Comparison of ENCODE assay signal across 9 cellular contexts in the genomic region with DNA sequence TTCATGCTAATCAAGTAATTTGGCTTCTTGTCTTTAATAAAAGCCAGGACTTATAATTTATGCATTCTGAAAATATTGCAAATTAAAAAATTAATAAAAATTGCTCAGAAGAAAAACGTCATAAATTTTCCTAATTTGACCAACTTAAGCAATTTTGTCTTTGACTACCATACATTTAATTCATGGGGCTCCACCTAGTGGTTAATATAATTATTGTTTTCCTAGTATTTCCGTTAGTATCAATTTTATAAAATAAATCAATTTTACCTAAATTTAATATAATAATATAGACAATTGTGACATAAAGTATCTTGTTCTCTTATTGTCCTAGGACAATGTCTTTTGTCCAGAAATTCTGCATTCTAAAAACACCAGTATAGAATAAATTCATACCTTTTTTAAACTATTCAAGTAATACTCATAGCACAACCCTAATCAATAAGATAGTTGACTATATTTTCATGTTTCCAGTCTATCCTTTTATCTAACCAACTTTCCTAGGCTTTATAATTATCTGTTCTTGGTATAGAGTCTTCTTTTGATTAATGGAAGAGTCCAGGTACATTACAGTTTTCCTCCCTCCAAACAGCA.
DNase-seq lines count a peak whose midpoint lies in the region; ATAC-seq and TF ChIP-seq lines count a peak whose summit lies in the region.
"Had no signal": no experiment of that assay in that cellular context is flagged by ENCODE, and none has a peak within 500 bp of the region (broad histone marks: within the 10 kb centered on the region; RNA-seq: fewer than 3 reads in every experiment).

No MANE protein-coding gene starts in this region.

- DNase-seq in GM06990 (ENCODE audit: extremely low read depth, insufficient read length) (peak; percentile 1), NCI-H1105 (lab: John Stamatoyannopoulos, UW) (peak; percentile 29), neural progenitor cell (ENCODE audit: low spot score) (peak; percentile 31), anterior cingulate cortex (lab: John Stamatoyannopoulos, UW) (no peak), aorta (no peak)
- no peak for DNase-seq in stimulated activated naive B cell treated with anti-CD40 and anti-IgM and Interleukin-4, amounts not matched to agents 10 μg/mL and 1 μg/mL and 100 μg/mL, for 72 hours
- DNase-seq: effector CD8-positive, alpha-beta T cell had no signal

- intact Hi-C loops in aorta (cut with DNase I): loop anchor here (5.0 kb wide), 1 partner anchor 585 kb away; no protein-coding TSS in a partner anchor

- no peak overlapping the region for H3K9ac ChIP-seq in neural progenitor cell

- H3K27ac Mint-ChIP-seq in brain (no peak overlapping the region), neural progenitor cell (no peak overlapping the region)
- no peak overlapping the region for H3K27ac Mint-ChIP-seq in stimulated activated naive B cell treated with anti-CD40 and anti-IgM and Interleukin-4, amounts not matched to agents 10 μg/mL and 1 μg/mL and 100 μg/mL, for 72 hours

- H3K36me3 Mint-ChIP-seq in brain: no peaks in the 10 kb centered on the region
- H3K36me3 Mint-ChIP-seq in neural progenitor cell: no peaks in the 10 kb centered on the region
- H3K36me3 Mint-ChIP-seq in stimulated activated naive B cell treated with anti-CD40 and anti-IgM and Interleukin-4, amounts not matched to agents 10 μg/mL and 1 μg/mL and 100 μg/mL, for 72 hours: no peaks in the 10 kb centered on the region

- H3K4me1 Mint-ChIP-seq in brain (no peaks in the 10 kb centered on the region), neural progenitor cell (no peaks in the 10 kb centered on the region)
- H3K4me1 Mint-ChIP-seq in stimulated activated naive B cell treated with anti-CD40 and anti-IgM and Interleukin-4, amounts not matched to agents 10 μg/mL and 1 μg/mL and 100 μg/mL, for 72 hours: no peaks in the 10 kb centered on the region

- H3K9me3 ChIP-seq in neural progenitor cell (ENCODE audit: low read depth) (no peaks in the 10 kb centered on the region), aorta (ENCODE audit: control insufficient read depth, low read length) (no peaks in the 10 kb centered on the region)

- H4K20me1 ChIP-seq in neural progenitor cell (ENCODE audit: low read depth): no peaks in the 10 kb centered on the region

- H3K36me3 ChIP-seq in GM06990 (ENCODE audit: control insufficient read depth, insufficient read depth, low read length) (no peaks in the 10 kb centered on the region), neural progenitor cell (no peaks in the 10 kb centered on the region), aorta (ENCODE audit: control insufficient read depth in 1 of 2, insufficient read depth in 2 of 2, low read length in 1 of 2) (no peaks in the 10 kb centered on the region)

- no peak overlapping the region for H3K4me3 ChIP-seq in GM06990 (replicated peaks; ENCODE audit: low read depth, low read length)
- no peak overlapping the region for H3K4me3 ChIP-seq in neural progenitor cell
- H3K4me3 ChIP-seq in aorta (ENCODE audit: low read length in 2 of 2): no peak overlapping the region

- 0 to 4% methylated on average over 2 of the region's 2 CpGs for WGBS in aorta, 2 donors

- H3K4me3 Mint-ChIP-seq in brain (no peak overlapping the region), neural progenitor cell (no peak overlapping the region)
- H3K4me3 Mint-ChIP-seq in stimulated activated naive B cell treated with anti-CD40 and anti-IgM and Interleukin-4, amounts not matched to agents 10 μg/mL and 1 μg/mL and 100 μg/mL, for 72 hours: no peak overlapping the region

- H2AFZ ChIP-seq in neural progenitor cell (replicated peaks): no peak overlapping the region

- no peaks in the 10 kb centered on the region for H3K79me2 ChIP-seq in neural progenitor cell (ENCODE audit: low read depth)

- H3K27me3 ChIP-seq in GM06990 (replicated peaks; ENCODE audit: control insufficient read depth, insufficient read depth, low read length): no peaks in the 10 kb centered on the region
- peaks cover 3% of the 10 kb centered on the region for H3K27me3 ChIP-seq in neural progenitor cell
- no peaks in the 10 kb centered on the region for H3K27me3 ChIP-seq in aorta (ENCODE audit: control insufficient read depth in 1 of 2, insufficient read depth in 2 of 2, low read length in 1 of 2)

- H3K4me2 ChIP-seq in neural progenitor cell: no peak overlapping the region

- peaks cover 4% of the 10 kb centered on the region for H3K27me3 Mint-ChIP-seq in brain
- H3K27me3 Mint-ChIP-seq in neural progenitor cell (ENCODE audit: insufficient read depth, low read depth): no peaks in the 10 kb centered on the region
- no peaks in the 10 kb centered on the region for H3K27me3 Mint-ChIP-seq in stimulated activated naive B cell treated with anti-CD40 and anti-IgM and Interleukin-4, amounts not matched to agents 10 μg/mL and 1 μg/mL and 100 μg/mL, for 72 hours

- H3K9me3 Mint-ChIP-seq in brain (peaks cover under 1 to 18% (median 11%) of the 10 kb centered on the region in 5 experiments), neural progenitor cell (no peaks in the 10 kb centered on the region)
- peaks cover 3% of the 10 kb centered on the region in 2 donors for H3K9me3 Mint-ChIP-seq in stimulated activated naive B cell treated with anti-CD40 and anti-IgM and Interleukin-4, amounts not matched to agents 10 μg/mL and 1 μg/mL and 100 μg/mL, for 72 hours

- ATAC-seq in stimulated activated naive B cell treated with anti-CD40 and anti-IgM and Interleukin-4, amounts not matched to agents 10 μg/mL and 1 μg/mL and 100 μg/mL, for 72 hours (replicated peaks): no peak
- ATAC-seq in HG03439 (IDR thresholded peaks at IDR 0.05; ENCODE audit: unreplicated experiment): no peak
- ATAC-seq in aorta (ENCODE audit: low FRiP score): no peak

- H3K27ac ChIP-seq in neural progenitor cell: no peak overlapping the region
- no peak overlapping the region for H3K27ac ChIP-seq in aorta (ENCODE audit: low read depth in 1 of 2, low read length in 2 of 2)

- TF ChIP-seq CTCF in GM06990 (IDR thresholded peaks at IDR 0.05; ENCODE audit: insufficient read depth, low read length, poor library complexity, severe bottlenecking): peak; percentile 25
- TF ChIP-seq CTCF in brain (conservative IDR thresholded peaks at IDR 0.05): peak; percentile 83 to 87
- peak; percentile 69 for TF ChIP-seq CTCF in neural progenitor cell (IDR thresholded peaks at IDR 0.05)

- H3F3A ChIP-seq in neural progenitor cell (ENCODE audit: low read depth): no peaks in the 10 kb centered on the region

- H3K4me1 ChIP-seq in neural progenitor cell (no peaks in the 10 kb centered on the region), aorta (ENCODE audit: control insufficient read depth in 1 of 2, insufficient read depth in 2 of 2, low read length in 2 of 2) (no peaks in the 10 kb centered on the region)

Comparison
In these comparisons a context has a peak if more than half of its experiments do, and no peak if none do; other contexts are left out.
1. DNase-seq: peak in GM06990 (single experiment), NCI-H1105 (single experiment) and neural progenitor cell (single experiment); none in stimulated activated naive B cell treated with anti-CD40 and anti-IgM and Interleukin-4, amounts not matched to agents 10 μg/mL and 1 μg/mL and 100 μg/mL, for 72 hours (single experiment), anterior cingulate cortex (0 of 58) and aorta (0 of 2).
2. CTCF ChIP-seq: peak in every context shown above with its lines; median percentile 85 in brain; 69 in neural progenitor cell; 25 in GM06990.